9 cellular contexts compared by ENCODE assay signal in genomic region chr16:56848056-56848936, GRCh38. TPM values are rescaled to one million over a fixed set of nuclear protein-coding genes. Genes with fewer than 3 reads are reported as not detected.
A peak's percentile ranks its signal among the peaks of the same experiment; 100 is the strongest.
DNase-seq lines count a peak whose midpoint lies in the region; ATAC-seq, FAIRE-seq and TF ChIP-seq lines count a peak whose summit lies in the region.
"Had no signal": no experiment of that assay in that cellular context is flagged by ENCODE, and none has a peak within 500 bp of the region (broad histone marks: within the 10 kb centered on the region; RNA-seq: fewer than 3 reads in every experiment).

No MANE protein-coding gene starts in this region.

- H3K36me3 ChIP-seq in astrocyte (ENCODE audit: insufficient read depth, low read length), result peaks cover 7% of the 10 kb centered on the region
- H3K36me3 ChIP-seq in left lung, result peaks cover 0 to 27% of the 10 kb centered on the region in 2 donors
- peaks cover 4% of the 10 kb centered on the region for H3K36me3 ChIP-seq in upper lobe of right lung

- no peaks in the 10 kb centered on the region for H4K20me1 ChIP-seq in astrocyte (ENCODE audit: insufficient read depth, low read length)

- H3K9ac ChIP-seq in astrocyte (ENCODE audit: low read length), result peak overlapping the region; percentile 67

- TF ChIP-seq CTCF in astrocyte (IDR thresholded peaks at IDR 0.05; ENCODE audit: insufficient read depth, low read depth, low read length) (no peak), left lung (IDR thresholded peaks at IDR 0.05) (no peak), upper lobe of right lung (IDR thresholded peaks at IDR 0.05) (no peak), endothelial cell (IDR thresholded peaks at IDR 0.05; ENCODE audit: unreplicated experiment) (no peak)

- H3K27me3 Mint-ChIP-seq in activated T-cell treated with anti-CD3 and anti-CD28 coated beads, Interleukin-2, amount 50 U/mL, for 24 hours, result no peaks in the 10 kb centered on the region
- no peaks in the 10 kb centered on the region for H3K27me3 Mint-ChIP-seq in activated T-cell treated with anti-CD3 and anti-CD28 coated beads, Interleukin-2, amount 50 U/mL, for 4 hours (ENCODE audit: low read depth)
- H3K27me3 Mint-ChIP-seq in astrocyte (ENCODE audit: low read depth, unreplicated experiment) (no peaks in the 10 kb centered on the region), endothelial cell (ENCODE audit: unreplicated experiment) (no peaks in the 10 kb centered on the region)

- peaks cover 21% of the 10 kb centered on the region for H3K4me1 Mint-ChIP-seq in activated T-cell treated with anti-CD3 and anti-CD28 coated beads, Interleukin-2, amount 50 U/mL, for 24 hours (ENCODE audit: low read depth)
- peaks cover 30% of the 10 kb centered on the region for H3K4me1 Mint-ChIP-seq in activated T-cell treated with anti-CD3 and anti-CD28 coated beads, Interleukin-2, amount 50 U/mL, for 4 hours (ENCODE audit: low read depth)
- H3K4me1 Mint-ChIP-seq in astrocyte (ENCODE audit: low read depth, unreplicated experiment) (peaks cover 38% of the 10 kb centered on the region), endothelial cell (ENCODE audit: unreplicated experiment) (peaks cover 23% of the 10 kb centered on the region)

- peak overlapping the region; percentile 57 for H3K4me2 ChIP-seq in astrocyte (ENCODE audit: low read length)

- peaks cover 42% of the 10 kb centered on the region for H3K36me3 Mint-ChIP-seq in activated T-cell treated with anti-CD3 and anti-CD28 coated beads, Interleukin-2, amount 50 U/mL, for 24 hours (ENCODE audit: low read depth)
- H3K36me3 Mint-ChIP-seq in activated T-cell treated with anti-CD3 and anti-CD28 coated beads, Interleukin-2, amount 50 U/mL, for 4 hours (ENCODE audit: insufficient read depth), result peaks cover 18% of the 10 kb centered on the region
- peaks cover 11% of the 10 kb centered on the region for H3K36me3 Mint-ChIP-seq in astrocyte (ENCODE audit: low read depth, unreplicated experiment)
- peaks cover 6% of the 10 kb centered on the region for H3K36me3 Mint-ChIP-seq in endothelial cell (ENCODE audit: low read depth, unreplicated experiment)

- ATAC-seq in activated T-cell treated with anti-CD3 and anti-CD28 coated beads, Interleukin-2, amount 50 U/mL, for 4 hours, result no peak
- ATAC-seq in left lung, result peak; percentile 72
- peak; percentile 61 for ATAC-seq in upper lobe of right lung
- ATAC-seq in HG02970 (IDR thresholded peaks at IDR 0.05; ENCODE audit: low FRiP score, unreplicated experiment), result no peak

- no peak for FAIRE-seq in astrocyte (lab: Jason Lieb, UNC)

- no peak for DNase-seq in activated T-cell treated with anti-CD3 and anti-CD28 coated beads, Interleukin-2, amount 50 U/mL, for 24 hours
- no peak for DNase-seq in activated T-cell treated with anti-CD3 and anti-CD28 coated beads, Interleukin-2, amount 50 U/mL, for 4 hours
- DNase-seq in astrocyte (ENCODE audit: low read depth) (peak; percentile 81), left lung (peak in 1 of 2 donors; percentile 54), upper lobe of right lung (peak; percentile 62), endothelial cell (ENCODE audit: low spot score) (no peak), HUDEP-2 (lab: John Stamatoyannopoulos, UW; ENCODE audit: unreplicated experiment in 76 of 76) (no peak)

- H3K27me3 ChIP-seq in astrocyte (ENCODE audit: insufficient read depth, low read length), result no peaks in the 10 kb centered on the region
- no peaks in the 10 kb centered on the region for H3K27me3 ChIP-seq in left lung
- H3K27me3 ChIP-seq in upper lobe of right lung, result no peaks in the 10 kb centered on the region

- no peak overlapping the region for H2AFZ ChIP-seq in astrocyte (ENCODE audit: low read depth, low read length)

- H3K9me3 ChIP-seq in astrocyte (ENCODE audit: insufficient read depth, low read depth, low read length) (no peaks in the 10 kb centered on the region), left lung (no peaks in the 10 kb centered on the region), upper lobe of right lung (no peaks in the 10 kb centered on the region)

- no peaks in the 10 kb centered on the region for H3K79me2 ChIP-seq in astrocyte (ENCODE audit: insufficient read depth, low read length)

- intact Hi-C loops in left lung (cut with DNase I) (no loop called here), upper lobe of right lung (cut with DNase I) (no loop called here)

- H3K27ac ChIP-seq in astrocyte (ENCODE audit: low read depth, low read length) (peak overlapping the region; percentile 82), left lung (peak overlapping the region; percentile 53 to 75), upper lobe of right lung (peak overlapping the region; percentile 76)

- no peak overlapping the region for H3K4me3 Mint-ChIP-seq in activated T-cell treated with anti-CD3 and anti-CD28 coated beads, Interleukin-2, amount 50 U/mL, for 24 hours
- H3K4me3 Mint-ChIP-seq in activated T-cell treated with anti-CD3 and anti-CD28 coated beads, Interleukin-2, amount 50 U/mL, for 4 hours, result no peak overlapping the region
- H3K4me3 Mint-ChIP-seq in astrocyte (ENCODE audit: unreplicated experiment) (no peak overlapping the region), endothelial cell (ENCODE audit: unreplicated experiment) (no peak overlapping the region)
- H3K4me3 Mint-ChIP-seq: neural crest cell had no signal

- H3K9me3 Mint-ChIP-seq in activated T-cell treated with anti-CD3 and anti-CD28 coated beads, Interleukin-2, amount 50 U/mL, for 24 hours, result no peaks in the 10 kb centered on the region
- no peaks in the 10 kb centered on the region for H3K9me3 Mint-ChIP-seq in activated T-cell treated with anti-CD3 and anti-CD28 coated beads, Interleukin-2, amount 50 U/mL, for 4 hours
- H3K9me3 Mint-ChIP-seq in astrocyte (ENCODE audit: unreplicated experiment), result no peaks in the 10 kb centered on the region
- H3K9me3 Mint-ChIP-seq in endothelial cell (ENCODE audit: unreplicated experiment), result no peaks in the 10 kb centered on the region
- H3K9me3 Mint-ChIP-seq: neural crest cell had no signal

- H3K4me3 ChIP-seq in astrocyte (ENCODE audit: insufficient read depth, low read depth, low read length) (no peak overlapping the region), left lung (no peak overlapping the region), upper lobe of right lung (no peak overlapping the region)

- peak overlapping the region; percentile 85 for H3K27ac Mint-ChIP-seq in activated T-cell treated with anti-CD3 and anti-CD28 coated beads, Interleukin-2, amount 50 U/mL, for 24 hours
- H3K27ac Mint-ChIP-seq in astrocyte (ENCODE audit: unreplicated experiment), result peak overlapping the region; percentile 8
- H3K27ac Mint-ChIP-seq in endothelial cell (ENCODE audit: unreplicated experiment), result no peak overlapping the region

- peaks cover 41% of the 10 kb centered on the region for H3K4me1 ChIP-seq in astrocyte (ENCODE audit: insufficient read depth, low read length)
- peaks cover 24 to 28% of the 10 kb centered on the region in 2 donors for H3K4me1 ChIP-seq in left lung
- H3K4me1 ChIP-seq in upper lobe of right lung, result peaks cover 35% of the 10 kb centered on the region

RNA-seq across cellular contexts. Expression of gene SLC12A3, which starts 16.7 kb away (rescaled TPM):
- not detected for total RNA-seq in activated T-cell treated with anti-CD3 and anti-CD28 coated beads, Interleukin-2, amount 50 U/mL, for 4 hours
- total RNA-seq in astrocyte (0.07 and 0.18 TPM in 2 replicates), left lung (not detected), upper lobe of right lung (not detected), endothelial cell (ENCODE audit: unreplicated experiment) (not detected)
- total RNA-seq: neural crest cell had no signal

Comparison
In these comparisons a context has a peak if more than half of its experiments do, and no peak if none do; other contexts are left out.
1. DNase-seq: peak in astrocyte (single experiment) and upper lobe of right lung (single experiment); none in activated T-cell treated with anti-CD3 and anti-CD28 coated beads, Interleukin-2, amount 50 U/mL, for 24 hours (single experiment), activated T-cell treated with anti-CD3 and anti-CD28 coated beads, Interleukin-2, amount 50 U/mL, for 4 hours (single experiment), endothelial cell (single experiment) and HUDEP-2 (0 of 76).
2. ATAC-seq: peak in left lung (single experiment) and upper lobe of right lung (single experiment); none in activated T-cell treated with anti-CD3 and anti-CD28 coated beads, Interleukin-2, amount 50 U/mL, for 4 hours (0 of 2) and HG02970 (single experiment).
3. Peak in every context shown above with its lines, with median percentiles within 50 percentile points of each other: H3K27ac ChIP-seq.